In genomic region chr3:73520931-73521461, GRCh38 we compare ENCODE assay signal across 12 cellular contexts.
DNase-seq lines count a peak whose midpoint lies in the region; ATAC-seq and TF ChIP-seq lines count a peak whose summit lies in the region.
"Had no signal": no experiment of that assay in that cellular context is flagged by ENCODE, and none has a peak within 500 bp of the region (broad histone marks: within the 10 kb centered on the region; RNA-seq: fewer than 3 reads in every experiment).

No MANE protein-coding gene starts in this region.

- H3K4me1 Mint-ChIP-seq in activated T-cell treated with anti-CD3 and anti-CD28 coated beads, Interleukin-2, amount 50 U/mL, for 24 hours (ENCODE audit: low read depth): no peaks in the 10 kb centered on the region

- no peak overlapping the region for H3K4me3 ChIP-seq in vagina

- H3K27me3 Mint-ChIP-seq in activated T-cell treated with anti-CD3 and anti-CD28 coated beads, Interleukin-2, amount 50 U/mL, for 24 hours: no peaks in the 10 kb centered on the region

- H3K36me3 Mint-ChIP-seq in activated T-cell treated with anti-CD3 and anti-CD28 coated beads, Interleukin-2, amount 50 U/mL, for 24 hours (ENCODE audit: low read depth): no peaks in the 10 kb centered on the region
- H3K36me3 Mint-ChIP-seq: naive thymus-derived CD4-positive, alpha-beta T cell had no signal

- ATAC-seq in SK-N-SH treated with all-trans-retinoic acid at 6 μM for 48 hours (peak; percentile 20; the same call in 1 of the 3 replicates), foreskin keratinocyte (peak; percentile 36), GM21447 (IDR thresholded peaks at IDR 0.05; ENCODE audit: unreplicated experiment) (no peak)
- ATAC-seq: naive thymus-derived CD4-positive, alpha-beta T cell had no signal

- no peak for TF ChIP-seq CTCF in foreskin keratinocyte (conservative IDR thresholded peaks at IDR 0.05)
- no peak for TF ChIP-seq CTCF in vagina (IDR thresholded peaks at IDR 0.05)

- H3K9me3 ChIP-seq in vagina: no peaks in the 10 kb centered on the region

- intact Hi-C loops in vagina (cut with DNase I): no loop called here

- no peak overlapping the region for H3K4me3 Mint-ChIP-seq in activated T-cell treated with anti-CD3 and anti-CD28 coated beads, Interleukin-2, amount 50 U/mL, for 24 hours
- H3K4me3 Mint-ChIP-seq: naive thymus-derived CD4-positive, alpha-beta T cell had no signal

- H3K27ac Mint-ChIP-seq in activated T-cell treated with anti-CD3 and anti-CD28 coated beads, Interleukin-2, amount 50 U/mL, for 24 hours: no peak overlapping the region
- H3K27ac Mint-ChIP-seq: naive thymus-derived CD4-positive, alpha-beta T cell had no signal

- no peak for TF ChIP-seq POLR2A in vagina (IDR thresholded peaks at IDR 0.05)

- H3K4me1 ChIP-seq in foreskin keratinocyte (no peaks in the 10 kb centered on the region), vagina (peaks cover 70% of the 10 kb centered on the region)

- peaks cover 4% of the 10 kb centered on the region for H3K9me3 Mint-ChIP-seq in activated T-cell treated with anti-CD3 and anti-CD28 coated beads, Interleukin-2, amount 50 U/mL, for 24 hours

- no peaks in the 10 kb centered on the region for H3K27me3 ChIP-seq in foreskin keratinocyte
- H3K27me3 ChIP-seq in vagina: no peaks in the 10 kb centered on the region
- H3K27me3 ChIP-seq: brain microvascular endothelial cell had no signal

- H3K27ac ChIP-seq in foreskin keratinocyte (no peak overlapping the region), vagina (peak overlapping the region; percentile 69)
- H3K27ac ChIP-seq: brain microvascular endothelial cell had no signal

- no peak for DNase-seq in foreskin keratinocyte
- DNase-seq in pons (ENCODE audit: low spot score): peak; percentile 29
- peak in 1 of 2 donors; percentile 94 for DNase-seq in vagina (ENCODE audit: extremely low spot score in 2 of 2)
- DNase-seq in NCI-H510A treated with DMSO at 0.1 percent for 48 hours (lab: John Stamatoyannopoulos, UW): no peak
- DNase-seq in activated T-cell treated with anti-CD3 and anti-CD28 coated beads, Interleukin-2, amount 50 U/mL, for 24 hours: no peak
- DNase-seq: brain microvascular endothelial cell; naive thymus-derived CD4-positive, alpha-beta T cell; NCI-H1105 treated with DMSO at 0.1 percent for 48 hours; stimulated activated CD4-positive, alpha-beta T cell treated with anti-CD3 and anti-CD28 coated beads, Interleukin-4, amount 100 ng/mL, for 4 hours; T-helper 2 cell had no signal

- H3K36me3 ChIP-seq in vagina: no peaks in the 10 kb centered on the region
- H3K36me3 ChIP-seq: brain microvascular endothelial cell had no signal

TF ChIP-seq in SK-N-SH treated with all-trans-retinoic acid at 6 μM for 48 hours, 23 proteins besides CTCF, POLR2A, EP300 and RAD21:
- TF ChIP-seq ZNF8 (CRISPR knock-in tag; IDR thresholded peaks at IDR 0.05) (no peak), ZNF70 (CRISPR knock-in tag; IDR thresholded peaks at IDR 0.05) (no peak), TCF4 (CRISPR knock-in tag; IDR thresholded peaks at IDR 0.05; ENCODE audit: borderline replicate concordance) (no peak), OSR1 (CRISPR knock-in tag; IDR thresholded peaks at IDR 0.05) (no peak), CSRNP3 (CRISPR knock-in tag; IDR thresholded peaks at IDR 0.05) (no peak), CSDC2 (CRISPR knock-in tag; IDR thresholded peaks at IDR 0.05) (no peak), PATZ1 (CRISPR knock-in tag; IDR thresholded peaks at IDR 0.05; ENCODE audit: borderline replicate concordance) (no peak)
